In genomic region chrX:54444752-54445151, GRCh38 we compare ENCODE assay signal across 23 cellular contexts. TPM values are rescaled to one million over a fixed set of nuclear protein-coding genes. Genes with fewer than 3 reads are reported as not detected.
DNase-seq lines count a peak whose midpoint lies in the region; ATAC-seq and TF ChIP-seq lines count a peak whose summit lies in the region.
"Had no signal": no experiment of that assay in that cellular context is flagged by ENCODE, and none has a peak within 500 bp of the region (broad histone marks: within the 10 kb centered on the region; RNA-seq: fewer than 3 reads in every experiment).

No MANE protein-coding gene starts in this region.

- ATAC-seq in WTC11, result no peak
- no peak for ATAC-seq in HG02571 (IDR thresholded peaks at IDR 0.05; ENCODE audit: unreplicated experiment)
- ATAC-seq: Right ventricle myocardium inferior had no signal

- CTCF ChIA-PET in Caco-2 (lab: Charles Lee) (no interaction called here), WTC11 (lab: Charles Lee) (interaction anchor here (0.6 kb wide), 1 partner anchor 13 kb away, joined by 3 read pairs; no protein-coding TSS in a partner anchor)
- CTCF ChIA-PET in CD8-positive, alpha-beta memory T cell (lab: Charles Lee), result no interaction called here

- no peak overlapping the region for H3K4ac ChIP-seq in mesendoderm (ENCODE audit: low read depth, low read length)

- TSS peak; percentile 50 for BruUV-seq in Caco-2 (replicated peaks; lab: Mats Ljungman, UMichigan)

- no peaks in the 10 kb centered on the region for H3K9me3 Mint-ChIP-seq in Caco-2 (ENCODE audit: unreplicated experiment)
- no peaks in the 10 kb centered on the region for H3K9me3 Mint-ChIP-seq in WTC11
- H3K9me3 Mint-ChIP-seq in CD8-positive, alpha-beta memory T cell, result peaks cover 0 to 2% (median 0%) of the 10 kb centered on the region in 5 donors

- H4K5ac ChIP-seq in mesendoderm (ENCODE audit: low read length), result no peak overlapping the region

- WGBS in mesendoderm (ENCODE audit: extremely low coverage, insufficient coverage, low lambda C conversion rate), result no CpG with 5 or more reads among the region's 6 CpGs

- H2BK5ac ChIP-seq in mesendoderm (ENCODE audit: low read length), result no peak overlapping the region

- no peaks in the 10 kb centered on the region for H3K27me3 ChIP-seq in Caco-2 (replicated peaks; ENCODE audit: control insufficient read depth, insufficient read depth, low read length)
- no peaks in the 10 kb centered on the region for H3K27me3 ChIP-seq in mesendoderm (ENCODE audit: insufficient read depth, low read length, poor library complexity)
- no peaks in the 10 kb centered on the region for H3K27me3 ChIP-seq in CD8-positive, alpha-beta memory T cell (ENCODE audit: insufficient read depth, low read length, poor library complexity, severe bottlenecking)
- H3K27me3 ChIP-seq: MG63, Peyer's patch had no signal

- H4K8ac ChIP-seq in mesendoderm (ENCODE audit: low read depth, low read length), result no peak overlapping the region

- H3K18ac ChIP-seq in mesendoderm (ENCODE audit: low read length), result no peak overlapping the region

- no peaks in the 10 kb centered on the region for H3K27me3 Mint-ChIP-seq in Caco-2 (ENCODE audit: insufficient read depth, unreplicated experiment)
- H3K27me3 Mint-ChIP-seq in WTC11 (ENCODE audit: low read depth), result no peaks in the 10 kb centered on the region
- H3K27me3 Mint-ChIP-seq in CD8-positive, alpha-beta memory T cell, result peaks cover 0 to 4% of the 10 kb centered on the region in 2 donors

- H3K79me2 ChIP-seq in mesendoderm (ENCODE audit: control insufficient read depth, insufficient read depth, low read length), result peaks cover 20% of the 10 kb centered on the region

- H2AK5ac ChIP-seq in mesendoderm (ENCODE audit: low read length), result no peak overlapping the region

- H2BK15ac ChIP-seq in mesendoderm (replicated peaks; ENCODE audit: low read depth), result no peak overlapping the region

- peaks cover 1% of the 10 kb centered on the region for H3K79me1 ChIP-seq in mesendoderm (ENCODE audit: low read length)

- H3K4me2 ChIP-seq in mesendoderm (ENCODE audit: low read length), result no peak overlapping the region

- H2BK120ac ChIP-seq in mesendoderm (ENCODE audit: low read depth, low read length), result no peak overlapping the region

- POLR2A ChIA-PET in Caco-2 (lab: Charles Lee) (no interaction called here), WTC11 (lab: Charles Lee) (no interaction called here)
- POLR2A ChIA-PET in CD8-positive, alpha-beta memory T cell (lab: Charles Lee), result no interaction called here

- H3K9ac ChIP-seq in mesendoderm (ENCODE audit: low read length), result no peak overlapping the region

- intact Hi-C loops in Caco-2 (cut with micrococcal nuclease; ENCODE audit: unreplicated experiment), result no loop called here

- H3K36me3 Mint-ChIP-seq in Caco-2 (ENCODE audit: insufficient read depth, unreplicated experiment) (peaks cover 52% of the 10 kb centered on the region), WTC11 (peaks cover 29% of the 10 kb centered on the region)
- peaks cover 0 to 56% (median 0%) of the 10 kb centered on the region in 3 donors for H3K36me3 Mint-ChIP-seq in CD8-positive, alpha-beta memory T cell

- H3K4me3 ChIP-seq in Caco-2 (ENCODE audit: low read depth, low read length) (no peak overlapping the region), mesendoderm (ENCODE audit: low read length) (no peak overlapping the region)
- H3K4me3 ChIP-seq in CD8-positive, alpha-beta memory T cell (ENCODE audit: low read length), result no peak overlapping the region
- H3K4me3 ChIP-seq: MG63, Peyer's patch had no signal

- H3K4me3 Mint-ChIP-seq in Caco-2 (ENCODE audit: unreplicated experiment) (no peak overlapping the region), WTC11 (no peak overlapping the region)
- no peak overlapping the region for H3K4me3 Mint-ChIP-seq in CD8-positive, alpha-beta memory T cell

- H3K27ac Mint-ChIP-seq in Caco-2 (ENCODE audit: unreplicated experiment), result peak overlapping the region; percentile 48
- H3K27ac Mint-ChIP-seq in WTC11, result peak overlapping the region; percentile 88
- no peak overlapping the region for H3K27ac Mint-ChIP-seq in CD8-positive, alpha-beta memory T cell

- DNase-seq in Caco-2, result no peak
- DNase-seq in ELF-1 (ENCODE audit: low read depth, low spot score), result peak; percentile 20
- DNase-seq in WTC11 (ENCODE audit: low spot score), result no peak
- DNase-seq in mesendoderm, result peak; percentile 8
- DNase-seq in CD8-positive, alpha-beta memory T cell, result no peak
- DNase-seq in stimulated activated naive CD4-positive, alpha-beta T cell treated with Interleukin-2 at 50 U/mL for 16 hours (lab: John Stamatoyannopoulos, UW), result no peak
- DNase-seq: AML-193, COR-L47, DMS153, H7, IMR-90, Karpas-422, MG63, NCI-H1048, NCI-H1436, NCI-H1930, NCI-H226, NCI-H524 treated with DMSO at 0.1 percent for 48 hours, Peyer's patch had no signal

- H3K36me3 ChIP-seq in Caco-2 (ENCODE audit: control insufficient read depth, insufficient read depth, low read length) (no peaks in the 10 kb centered on the region; the same call in 1 of the 2 replicates), mesendoderm (ENCODE audit: control insufficient read depth, insufficient read depth, low read length) (no peaks in the 10 kb centered on the region)
- H3K36me3 ChIP-seq in CD8-positive, alpha-beta memory T cell (ENCODE audit: insufficient read depth, low read length), result peaks cover 6% of the 10 kb centered on the region
- H3K36me3 ChIP-seq: Peyer's patch had no signal

- H3K9me3 ChIP-seq in Caco-2, result no peaks in the 10 kb centered on the region
- no peaks in the 10 kb centered on the region for H3K9me3 ChIP-seq in CD8-positive, alpha-beta memory T cell (ENCODE audit: low read length)
- H3K9me3 ChIP-seq: MG63, Peyer's patch had no signal

- H3K4me1 ChIP-seq in Caco-2, result no peaks in the 10 kb centered on the region
- H3K4me1 ChIP-seq in mesendoderm (ENCODE audit: control insufficient read depth, low read depth, low read length), result no peaks in the 10 kb centered on the region
- peaks cover 15% of the 10 kb centered on the region for H3K4me1 ChIP-seq in CD8-positive, alpha-beta memory T cell (ENCODE audit: insufficient read depth, low read length)

- H3K27ac ChIP-seq in mesendoderm (ENCODE audit: low read depth, low read length), result no peak overlapping the region
- no peak overlapping the region for H3K27ac ChIP-seq in CD8-positive, alpha-beta memory T cell (ENCODE audit: low read depth, low read length)
- H3K27ac ChIP-seq: C4-2B, HL-60, Peyer's patch had no signal

- H3K4me1 Mint-ChIP-seq in Caco-2 (ENCODE audit: low read depth, unreplicated experiment) (peaks cover 6% of the 10 kb centered on the region), WTC11 (peaks cover 22% of the 10 kb centered on the region)
- H3K4me1 Mint-ChIP-seq in CD8-positive, alpha-beta memory T cell, result peaks cover 21 to 32% (median 24%) of the 10 kb centered on the region in 3 donors

- no peak overlapping the region for H3K56ac ChIP-seq in mesendoderm (ENCODE audit: low read length)

- no peak overlapping the region for H3K23ac ChIP-seq in mesendoderm (ENCODE audit: low read length)

- TF ChIP-seq CTCF in Caco-2 (IDR thresholded peaks at IDR 0.05; ENCODE audit: insufficient read depth in 1 of 2, low read depth in 1 of 2, low read length in 1 of 2, severe bottlenecking in 1 of 2, unreplicated experiment in 1 of 2), result no peak
- no peak for TF ChIP-seq CTCF in WTC11 (IDR thresholded peaks at IDR 0.05)

TF ChIP-seq in WTC11, 78 proteins besides CTCF, POLR2A, EP300 and RAD21 (continues in another document):
- TF ChIP-seq GABPB1 (CRISPR knock-in tag; IDR thresholded peaks at IDR 0.05), result no peak
- no peak for TF ChIP-seq HMGXB4 (CRISPR knock-in tag; IDR thresholded peaks at IDR 0.05)
- no peak for TF ChIP-seq MAX (CRISPR knock-in tag; IDR thresholded peaks at IDR 0.05)
- no peak for TF ChIP-seq E2F4 (CRISPR knock-in tag; IDR thresholded peaks at IDR 0.05; ENCODE audit: borderline replicate concordance, low read depth)
- TF ChIP-seq OVOL2 (CRISPR knock-in tag; IDR thresholded peaks at IDR 0.05; ENCODE audit: borderline replicate concordance), result no peak

RNA-seq across cellular contexts. Expression of gene TSR2, which starts 4.5 kb away (rescaled TPM):
- total RNA-seq in Caco-2 (2022) (42.4 and 45.7 TPM in 2 replicates), WTC11 (2021) (43.4 to 47.4 TPM (median 45.5 TPM) in 3 replicates)
- 43.8 TPM for polyA plus RNA-seq in mesendoderm (2013, experiment 1 of 2)
- 43.7 TPM for polyA plus RNA-seq in mesendoderm (2013, experiment 2 of 2)
- 10 to 100 TPM; 53.5 to 56.4 TPM for total RNA-seq in CD8-positive, alpha-beta memory T cell
- 67.7 TPM for polyA plus RNA-seq in CD8-positive, alpha-beta memory T cell

RNA-seq across cellular contexts. Expression of gene FGD1, which starts 51.3 kb away (rescaled TPM):
- total RNA-seq in Caco-2 (2022) (4.1 and 4.2 TPM in 2 replicates), WTC11 (2021) (32.8 to 36.3 TPM (median 33.7 TPM) in 3 replicates)
- 13.5 TPM for polyA plus RNA-seq in mesendoderm (2013, experiment 1 of 2)
- 13.7 TPM for polyA plus RNA-seq in mesendoderm (2013, experiment 2 of 2)
- under 1 TPM in 1 of 2 experiments, not detected in 1; 0.07 TPM for total RNA-seq in CD8-positive, alpha-beta memory T cell
- 0.67 TPM for polyA plus RNA-seq in CD8-positive, alpha-beta memory T cell

Comparison
In these comparisons a context has a peak if more than half of its experiments do, and no peak if none do; other contexts are left out.
1. DNase-seq: peak in ELF-1 (single experiment) and mesendoderm (single experiment); none in Caco-2 (0 of 2), WTC11 (single experiment), CD8-positive, alpha-beta memory T cell (0 of 5) and stimulated activated naive CD4-positive, alpha-beta T cell treated with Interleukin-2 at 50 U/mL for 16 hours (single experiment).
2. H3K27ac Mint-ChIP-seq: peak in Caco-2 (single experiment) and WTC11 (single experiment); none in CD8-positive, alpha-beta memory T cell (0 of 8).